Comparison of ENCODE assay signal across 19 cellular contexts in the genomic region with DNA sequence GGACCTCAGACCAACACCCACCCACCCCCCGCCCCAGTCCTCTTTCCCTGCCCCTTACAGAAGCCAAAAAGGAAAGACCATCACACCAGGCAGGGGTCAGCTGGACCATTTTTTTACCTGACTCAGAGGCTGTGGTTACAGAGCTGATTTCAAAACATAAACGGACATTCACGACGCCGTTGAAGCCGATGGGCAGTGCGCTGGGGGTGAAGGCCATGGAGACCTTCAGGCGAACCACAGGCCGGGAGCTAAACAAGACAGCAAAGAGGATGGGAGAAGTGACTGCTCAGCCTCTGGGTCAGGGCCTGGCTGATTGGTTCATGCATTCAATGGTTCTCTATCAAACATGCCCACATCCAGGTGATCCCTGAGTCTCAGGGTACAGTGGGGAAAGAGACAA.
"Had no signal": no experiment of that assay in that cellular context is flagged by ENCODE, and none has a peak within 500 bp of the region (broad histone marks: within the 10 kb centered on the region; RNA-seq: fewer than 3 reads in every experiment).

No MANE protein-coding gene starts in this region.

- H3K27me3 ChIP-seq: heart left ventricle, spleen, transverse colon had no signal

- H3K27ac Mint-ChIP-seq: stimulated activated memory B cell treated with anti-CD40 and anti-IgM and Interleukin-4, amounts not matched to agents 10 μg/mL and 1 μg/mL and 100 μg/mL, for 72 hours; stimulated activated naive CD8-positive, alpha-beta T cell treated with anti-CD3 and anti-CD28 coated beads, Interleukin-15, Interleukin-2, amounts not matched to agents 100 ng/mL and 50 ng/mL, for 24 hours had no signal

- DNase-seq: effector memory CD4-positive, alpha-beta T cell; heart left ventricle; hippocampal formation; kidney glomerular epithelial cell; mesendoderm; naive B cell; occipital lobe; psoas muscle; retina; spleen; stimulated activated CD4-positive, alpha-beta T cell treated with anti-CD3 and anti-CD28 coated beads, Interleukin-15, amount 100 ng/mL, for 24 hours; stimulated activated CD4-positive, alpha-beta T cell treated with anti-CD3 and anti-CD28 coated beads, Interleukin-1b, Interleukin-23, amount 100 ng/mL, for 48 hours; stimulated activated CD4-positive, alpha-beta T cell treated with anti-CD3 and anti-CD28 coated beads, Interleukin-4, amount 100 ng/mL, for 24 hours; transverse colon had no signal

- ATAC-seq: esophagus mucosa; heart left ventricle; psoas muscle; sciatic nerve; stimulated activated memory B cell treated with anti-CD40 and anti-IgM and Interleukin-4, amounts not matched to agents 10 μg/mL and 1 μg/mL and 100 μg/mL, for 72 hours had no signal

- H3K9me3 ChIP-seq: heart left ventricle, psoas muscle, spleen, thoracic aorta, transverse colon had no signal

- H3K4me3 Mint-ChIP-seq: stimulated activated memory B cell treated with anti-CD40 and anti-IgM and Interleukin-4, amounts not matched to agents 10 μg/mL and 1 μg/mL and 100 μg/mL, for 72 hours; stimulated activated naive CD8-positive, alpha-beta T cell treated with anti-CD3 and anti-CD28 coated beads, Interleukin-15, Interleukin-2, amounts not matched to agents 100 ng/mL and 50 ng/mL, for 24 hours had no signal

- H3K36me3 Mint-ChIP-seq: naive B cell; stimulated activated memory B cell treated with anti-CD40 and anti-IgM and Interleukin-4, amounts not matched to agents 10 μg/mL and 1 μg/mL and 100 μg/mL, for 72 hours had no signal

- H3K27ac ChIP-seq: heart left ventricle, psoas muscle, spleen, thoracic aorta, transverse colon had no signal

- H3K27me3 Mint-ChIP-seq: naive B cell; stimulated activated memory B cell treated with anti-CD40 and anti-IgM and Interleukin-4, amounts not matched to agents 10 μg/mL and 1 μg/mL and 100 μg/mL, for 72 hours; stimulated activated naive CD8-positive, alpha-beta T cell treated with anti-CD3 and anti-CD28 coated beads, Interleukin-15, Interleukin-2, amounts not matched to agents 100 ng/mL and 50 ng/mL, for 24 hours had no signal

- H3K36me3 ChIP-seq: heart left ventricle, spleen, thoracic aorta, transverse colon had no signal

- H3K4me3 ChIP-seq: heart left ventricle, psoas muscle, spleen, thoracic aorta, transverse colon had no signal

- H3K9me3 Mint-ChIP-seq: stimulated activated memory B cell treated with anti-CD40 and anti-IgM and Interleukin-4, amounts not matched to agents 10 μg/mL and 1 μg/mL and 100 μg/mL, for 72 hours; stimulated activated naive CD8-positive, alpha-beta T cell treated with anti-CD3 and anti-CD28 coated beads, Interleukin-15, Interleukin-2, amounts not matched to agents 100 ng/mL and 50 ng/mL, for 24 hours had no signal

- H3K4me1 ChIP-seq: heart left ventricle, psoas muscle, transverse colon had no signal
